Comparison of ENCODE assay signal across 23 cellular contexts in the genomic region with DNA sequence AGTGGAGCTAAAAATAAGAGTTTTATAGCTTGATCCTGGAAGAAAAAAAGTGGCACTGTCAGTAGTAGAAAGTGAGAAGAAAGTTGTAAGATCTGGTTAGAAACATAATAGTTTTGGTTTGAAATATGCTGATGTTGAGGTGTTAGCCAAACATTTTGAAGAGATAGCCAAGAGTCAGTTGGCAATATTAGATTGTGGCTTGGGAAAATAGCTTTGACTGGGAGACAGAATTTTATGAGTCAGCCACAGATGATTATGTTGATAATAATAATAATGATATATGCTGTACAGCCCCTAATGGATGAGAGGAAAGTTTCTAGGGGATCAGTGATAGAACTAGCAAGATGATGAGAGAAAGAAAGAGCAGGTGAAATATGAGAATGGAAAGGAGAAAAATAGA. TPM values are rescaled to one million over a fixed set of nuclear protein-coding genes. Genes with fewer than 3 reads are reported as not detected.
DNase-seq lines count a peak whose midpoint lies in the region; ATAC-seq, FAIRE-seq and TF ChIP-seq lines count a peak whose summit lies in the region.
"Had no signal": no experiment of that assay in that cellular context is flagged by ENCODE, and none has a peak within 500 bp of the region (broad histone marks: within the 10 kb centered on the region; RNA-seq: fewer than 3 reads in every experiment).

No MANE protein-coding gene starts in this region.

- no peak for TF ChIP-seq CTCF in astrocyte (IDR thresholded peaks at IDR 0.05; ENCODE audit: insufficient read depth, low read depth, low read length)
- TF ChIP-seq CTCF in fibroblast of the aortic adventitia (IDR thresholded peaks at IDR 0.05; ENCODE audit: insufficient read depth, low read length), result no peak
- no peak for TF ChIP-seq CTCF in lower lobe of right lung (IDR thresholded peaks at IDR 0.05)

- H3K27me3 ChIP-seq in astrocyte (ENCODE audit: insufficient read depth, low read length), result no peaks in the 10 kb centered on the region
- no peaks in the 10 kb centered on the region for H3K27me3 ChIP-seq in aorta (ENCODE audit: control insufficient read depth in 1 of 2, insufficient read depth in 2 of 2, low read length in 1 of 2)
- no peaks in the 10 kb centered on the region for H3K27me3 ChIP-seq in lower lobe of right lung (ENCODE audit: low read depth)
- H3K27me3 ChIP-seq: BE2C had no signal

- H3K9me3 Mint-ChIP-seq in astrocyte (ENCODE audit: unreplicated experiment), result no peaks in the 10 kb centered on the region

- no peak for FAIRE-seq in astrocyte (lab: Jason Lieb, UNC)
- FAIRE-seq: A204.1, GM12892, GM18507 had no signal

- no peaks in the 10 kb centered on the region for H3K79me2 ChIP-seq in astrocyte (ENCODE audit: insufficient read depth, low read length)

- DNase-seq in NCI-H226, result peak; percentile 12
- peak; percentile 57 for DNase-seq in astrocyte (ENCODE audit: low read depth)
- DNase-seq in fibroblast of the aortic adventitia (ENCODE audit: low read depth), result peak; percentile 54
- DNase-seq in activated CD4-positive, alpha-beta T cell treated with anti-CD3 and anti-CD28 coated beads, Interleukin-2, amount 50 U/mL, for 48 hours, result no peak
- DNase-seq in activated gamma-delta T cell treated with Interleukin-2 at 50 U/mL for 16 hours, result no peak
- DNase-seq in aorta, result no peak
- DNase-seq in lower lobe of right lung, result no peak
- DNase-seq: ACHN; BE2C; C1 segment of cervical spinal cord; CD4-positive, CD25-positive, alpha-beta regulatory T cell; CD8-positive, alpha-beta memory T cell; COR-L47; DMS 273 treated with DMSO at 0.1 percent for 48 hours; DMS53; DND-41; GDM1; GM23248; HCEC 1CT had no signal

- H3K36me3 Mint-ChIP-seq in astrocyte (ENCODE audit: low read depth, unreplicated experiment), result no peaks in the 10 kb centered on the region
- H3K36me3 Mint-ChIP-seq: CD4-positive, CD25-positive, alpha-beta regulatory T cell; CD8-positive, alpha-beta memory T cell had no signal

- intact Hi-C loops in aorta (cut with DNase I) (no loop called here), lower lobe of right lung (cut with DNase I) (no loop called here)

- no peaks in the 10 kb centered on the region for H3K27me3 Mint-ChIP-seq in astrocyte (ENCODE audit: low read depth, unreplicated experiment)
- H3K27me3 Mint-ChIP-seq: CD4-positive, CD25-positive, alpha-beta regulatory T cell; CD8-positive, alpha-beta memory T cell had no signal

- no peaks in the 10 kb centered on the region for H4K20me1 ChIP-seq in astrocyte (ENCODE audit: insufficient read depth, low read length)

- no peaks in the 10 kb centered on the region for H3K9me3 ChIP-seq in astrocyte (ENCODE audit: insufficient read depth, low read depth, low read length)
- H3K9me3 ChIP-seq in aorta (ENCODE audit: control insufficient read depth, low read length), result no peaks in the 10 kb centered on the region
- no peaks in the 10 kb centered on the region for H3K9me3 ChIP-seq in lower lobe of right lung
- H3K9me3 ChIP-seq: BE2C had no signal

- no peak overlapping the region for H3K4me3 Mint-ChIP-seq in astrocyte (ENCODE audit: unreplicated experiment)
- H3K4me3 Mint-ChIP-seq: CD4-positive, CD25-positive, alpha-beta regulatory T cell; CD8-positive, alpha-beta memory T cell had no signal

- H3K36me3 ChIP-seq in astrocyte (ENCODE audit: insufficient read depth, low read length), result no peaks in the 10 kb centered on the region
- no peaks in the 10 kb centered on the region for H3K36me3 ChIP-seq in aorta (ENCODE audit: control insufficient read depth in 1 of 2, insufficient read depth in 2 of 2, low read length in 1 of 2)
- no peaks in the 10 kb centered on the region for H3K36me3 ChIP-seq in lower lobe of right lung
- H3K36me3 ChIP-seq: BE2C had no signal

- no peak overlapping the region for H3K4me2 ChIP-seq in astrocyte (ENCODE audit: low read length)

- no peaks in the 10 kb centered on the region for H3K4me1 Mint-ChIP-seq in astrocyte (ENCODE audit: low read depth, unreplicated experiment)
- H3K4me1 Mint-ChIP-seq: CD8-positive, alpha-beta memory T cell had no signal

- no peak overlapping the region for H2AFZ ChIP-seq in astrocyte (ENCODE audit: low read depth, low read length)
- H2AFZ ChIP-seq: GM23248 had no signal

- no peak overlapping the region for H3K27ac ChIP-seq in astrocyte (ENCODE audit: low read depth, low read length)
- H3K27ac ChIP-seq in aorta (ENCODE audit: low read depth in 1 of 2, low read length in 2 of 2), result no peak overlapping the region
- H3K27ac ChIP-seq in lower lobe of right lung, result no peak overlapping the region
- H3K27ac ChIP-seq: GM23248, HL-60 had no signal

- no peak overlapping the region for H3K9ac ChIP-seq in astrocyte (ENCODE audit: low read length)
- H3K9ac ChIP-seq: GM23248 had no signal

- H3K4me1 ChIP-seq in astrocyte (ENCODE audit: insufficient read depth, low read length), result no peaks in the 10 kb centered on the region
- no peaks in the 10 kb centered on the region for H3K4me1 ChIP-seq in aorta (ENCODE audit: control insufficient read depth in 1 of 2, insufficient read depth in 2 of 2, low read length in 2 of 2)
- no peaks in the 10 kb centered on the region for H3K4me1 ChIP-seq in lower lobe of right lung
- H3K4me1 ChIP-seq: BE2C had no signal

- no peak for ATAC-seq in aorta (ENCODE audit: low FRiP score)
- no peak for ATAC-seq in lower lobe of right lung

- no peak overlapping the region for H3K27ac Mint-ChIP-seq in astrocyte (ENCODE audit: unreplicated experiment)
- H3K27ac Mint-ChIP-seq: CD4-positive, CD25-positive, alpha-beta regulatory T cell; CD8-positive, alpha-beta memory T cell had no signal

- H3K4me3 ChIP-seq in astrocyte (ENCODE audit: insufficient read depth, low read depth, low read length) (no peak overlapping the region), fibroblast of the aortic adventitia (ENCODE audit: low read depth, low read length) (no peak overlapping the region), aorta (ENCODE audit: low read length in 2 of 2) (no peak overlapping the region), lower lobe of right lung (no peak overlapping the region)
- H3K4me3 ChIP-seq: GM23248 had no signal

RNA-seq across cellular contexts. Expression of gene CDH18, which starts 12.4 kb away (rescaled TPM):
- total RNA-seq in astrocyte (not detected in 2 replicates), fibroblast of the aortic adventitia (ENCODE audit: low replicate concordance) (2.2 and 16.6 TPM in 2 replicates), aorta (not detected), lower lobe of right lung (not detected)
- not detected for polyA plus RNA-seq in aorta
- total RNA-seq: CD4-positive, CD25-positive, alpha-beta regulatory T cell; CD8-positive, alpha-beta memory T cell had no signal
- polyA plus RNA-seq: CD4-positive, CD25-positive, alpha-beta regulatory T cell; CD8-positive, alpha-beta memory T cell; GM23248 had no signal

Comparison
In these comparisons a context has a peak if more than half of its experiments do, and no peak if none do; other contexts are left out.
1. DNase-seq: peak in NCI-H226 (single experiment), astrocyte (single experiment) and fibroblast of the aortic adventitia (single experiment); none in activated CD4-positive, alpha-beta T cell treated with anti-CD3 and anti-CD28 coated beads, Interleukin-2, amount 50 U/mL, for 48 hours (0 of 2), activated gamma-delta T cell treated with Interleukin-2 at 50 U/mL for 16 hours (single experiment), aorta (0 of 2) and lower lobe of right lung (single experiment).